In genomic region chr10:2599571-2599970, GRCh38 we compare ENCODE assay signal across 9 cellular contexts.
"Had no signal": no experiment of that assay in that cellular context is flagged by ENCODE, and none has a peak within 500 bp of the region (broad histone marks: within the 10 kb centered on the region; RNA-seq: fewer than 3 reads in every experiment).

No MANE protein-coding gene starts in this region.

- H3K27ac Mint-ChIP-seq: GM23338, HFFc6 had no signal

- H3K36me3 ChIP-seq: HAP-1 had no signal

- ATAC-seq: GM23338, HCT116, K562 had no signal

- H2AFZ ChIP-seq: GM23338 had no signal

- H3K4me2 ChIP-seq: GM23338 had no signal

- DNase-seq: H7, HFFc6, IMR-90, KG1 had no signal

- H3K4me1 ChIP-seq: HAP-1 had no signal

- H3K4me3 ChIP-seq: GM23338, HAP-1, K562 had no signal

- H3K4me3 Mint-ChIP-seq: GM23338, HFFc6 had no signal

- H3K9me3 ChIP-seq: HAP-1 had no signal

- H3K4me1 Mint-ChIP-seq: GM23338 had no signal

- FAIRE-seq: HTR-8/SVneo, K562 had no signal
